In the genomic region with DNA sequence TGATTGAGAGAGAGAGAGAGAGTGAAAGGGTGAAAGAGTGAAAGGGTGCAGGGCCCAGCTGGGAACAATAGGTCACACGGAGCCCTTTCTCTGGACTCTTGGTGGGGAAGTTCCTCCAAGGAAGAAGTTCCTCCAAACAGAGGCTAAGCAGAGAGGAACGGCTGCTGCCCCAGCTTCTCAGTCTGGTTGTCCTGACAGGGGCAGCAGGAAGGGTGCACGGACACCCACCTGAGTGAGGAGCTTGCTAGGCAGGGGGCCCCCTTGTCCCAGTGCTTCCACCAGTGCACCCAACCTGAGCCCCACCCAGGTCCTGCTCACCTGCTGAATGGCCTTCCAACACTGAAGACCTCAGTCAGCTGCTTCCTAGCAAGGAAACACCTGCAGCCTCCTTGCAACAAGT, we compare ENCODE assay signal across 35 cellular contexts. TPM values are rescaled to one million over a fixed set of nuclear protein-coding genes. Genes with fewer than 3 reads are reported as not detected.
"Had no signal": no experiment of that assay in that cellular context is flagged by ENCODE, and none has a peak within 500 bp of the region (broad histone marks: within the 10 kb centered on the region; RNA-seq: fewer than 3 reads in every experiment).

No MANE protein-coding gene starts in this region.

- H3K4me3 ChIP-seq: adrenal gland, body of pancreas, esophagus muscularis mucosa, gastroesophageal sphincter, heart right ventricle had no signal

- H3K9me3 ChIP-seq: adrenal gland, body of pancreas, esophagus muscularis mucosa had no signal

- H3K4me1 ChIP-seq: adrenal gland, body of pancreas, esophagus muscularis mucosa, gastroesophageal sphincter had no signal

- H3K27me3 ChIP-seq: adrenal gland, body of pancreas, gastroesophageal sphincter had no signal

- ATAC-seq: activated CD4-positive, CD25-positive, alpha-beta regulatory T cell treated with anti-CD3 and anti-CD28 coated beads, Interleukin-2, amount 50 U/mL, for 24 hours; activated CD8-positive, alpha-beta memory T cell treated with anti-CD3 and anti-CD28 coated beads, Interleukin-2, amount 10 ng/mL, durations not matched to agents 7 days and 5 days; activated CD8-positive, alpha-beta T cell treated with anti-CD3 and anti-CD28 coated beads for 36 hours; activated naive CD8-positive, alpha-beta T cell treated with anti-CD3 and anti-CD28 coated beads, Interleukin-2, amount 50 U/mL, for 24 hours; body of pancreas; effector memory CD8-positive, alpha-beta T cell; gastroesophageal sphincter; heart right ventricle had no signal

- H3K36me3 ChIP-seq: adrenal gland, esophagus muscularis mucosa, gastroesophageal sphincter, heart right ventricle, WERI-Rb-1 had no signal

- DNase-seq: activated B cell treated with CpG ODN at 0.5 μM for 24 hours; activated CD4-positive, alpha-beta T cell treated with anti-CD3 and anti-CD28 coated beads for 48 hours; activated CD4-positive, alpha-beta T cell treated with anti-CD3 and anti-CD28 coated beads, Interleukin-2, amount 50 U/mL, for 1 hour; activated CD4-positive, alpha-beta T cell treated with anti-CD3 and anti-CD28 coated beads, Interleukin-2, amount 50 U/mL, for 48 hours; activated CD8-positive, alpha-beta memory T cell treated with anti-CD3 and anti-CD28 coated beads, Interleukin-2, amount 10 ng/mL, durations not matched to agents 7 days and 5 days; activated CD8-positive, alpha-beta memory T cell treated with anti-CD3 and anti-CD28 coated beads, Interleukin-2, amount 50 U/mL, for 4 hours; activated CD8-positive, alpha-beta T cell treated with anti-CD3 and anti-CD28 coated beads for 36 hours; activated effector memory CD4-positive, alpha-beta T cell treated with anti-CD3 and anti-CD28 coated beads, Interleukin-2, amount 50 U/mL, for 16 hours; activated naive CD4-positive, alpha-beta T cell treated with anti-CD3 and anti-CD28 coated beads for 36 hours; activated naive CD8-positive, alpha-beta T cell treated with anti-CD3 and anti-CD28 coated beads for 36 hours; activated naive CD8-positive, alpha-beta T cell treated with anti-CD3 and anti-CD28 coated beads, Interleukin-2, amount 50 U/mL, for 24 hours; activated T-cell treated with anti-CD3 and anti-CD28 coated beads, Interleukin-2, amount 50 U/mL, for 1 hour; activated T-cell treated with anti-CD3 and anti-CD28 coated beads, Interleukin-2, amount 50 U/mL, for 48 hours; adrenal gland; amygdala; aorta; body of pancreas; caudate nucleus; cortex of kidney; dermis blood vessel endothelial cell; effector CD4-positive, alpha-beta T cell; effector memory CD8-positive, alpha-beta T cell; erythroblast; foreskin melanocyte; heart right ventricle; T-helper 2 cell; WERI-Rb-1 had no signal

- H3K27ac ChIP-seq: adrenal gland, body of pancreas, esophagus muscularis mucosa, gastroesophageal sphincter, heart right ventricle, WERI-Rb-1 had no signal

RNA-seq across cellular contexts. Expression of gene MYL10, which starts 38.9 kb away (rescaled TPM):
- total RNA-seq: activated B cell treated with CpG ODN at 0.5 μM for 24 hours; activated CD8-positive, alpha-beta memory T cell treated with anti-CD3 and anti-CD28 coated beads for 36 hours; activated CD8-positive, alpha-beta memory T cell treated with anti-CD3 and anti-CD28 coated beads, Interleukin-2, amount 10 ng/mL, durations not matched to agents 7 days and 5 days; activated CD8-positive, alpha-beta T cell treated with anti-CD3 and anti-CD28 coated beads for 36 hours; activated naive CD4-positive, alpha-beta T cell treated with anti-CD3 and anti-CD28 coated beads for 36 hours; activated naive CD8-positive, alpha-beta T cell treated with anti-CD3 and anti-CD28 coated beads for 36 hours; activated T-helper 1 cell treated with anti-CD3 and anti-CD28 coated beads, Interleukin-12 subunit alpha, Interleukin-12 subunit beta, Interleukin-2, Interleukin-4 antibody, amounts not matched to agents 30 ng/mL and 10 ng/mL and 1 ng/mL, durations not matched to agents 14 hours and 24 hours and 36 hours; activated T-helper 2 cell treated with anti-CD3 and anti-CD28 coated beads, Interferon-gamma antibody, Interleukin-2, Interleukin-4, amounts not matched to agents 10 μg/mL and 5 μg/mL and 100 μg/mL, durations not matched to agents 14 hours and 24 hours and 36 hours; adrenal gland; aorta; body of pancreas; dermis blood vessel endothelial cell; esophagus muscularis mucosa; gastroesophageal sphincter; glomerular endothelial cell; heart right ventricle; T-helper 1 cell treated with Interleukin-12 subunit alpha and Interleukin-12 subunit beta and Interleukin-4 antibody, amounts not matched to agents 30 ng/mL and 1 ng/mL, for 36 hours had no signal
